In genomic region chr6:18439581-18439980, GRCh38 we compare ENCODE assay signal across 19 cellular contexts.
"Had no signal": no experiment of that assay in that cellular context is flagged by ENCODE, and none has a peak within 500 bp of the region (broad histone marks: within the 10 kb centered on the region; RNA-seq: fewer than 3 reads in every experiment).

No MANE protein-coding gene starts in this region.

- DNase-seq: activated B cell treated with CpG ODN at 0.5 μM for 24 hours; activated CD4-positive, alpha-beta T cell treated with anti-CD3 and anti-CD28 coated beads, Interleukin-2, amount 10 ng/mL, durations not matched to agents 7 days and 5 days; activated effector memory CD4-positive, alpha-beta T cell treated with anti-CD3 and anti-CD28 coated beads, Interleukin-2, amount 50 U/mL, for 16 hours; anterior cingulate cortex; brain microvascular endothelial cell; endodermal cell; erythroblast; heart right ventricle; left cardiac atrium; stimulated activated CD4-positive, alpha-beta T cell treated with anti-CD3 and anti-CD28 coated beads, Interleukin-2, amount 100 ng/mL, for 48 hours; stimulated activated naive B cell treated with anti-CD40 and anti-IgM and Interleukin-4, amounts not matched to agents 10 μg/mL and 1 μg/mL and 100 μg/mL, for 72 hours; transverse colon had no signal

- H3K4me1 ChIP-seq: parathyroid adenoma, transverse colon had no signal

- ATAC-seq: gastroesophageal sphincter, heart right ventricle, left cardiac atrium had no signal

- H3K27me3 Mint-ChIP-seq: activated B cell treated with CpG ODN at 0.5 μM for 24 hours; activated CD4-positive, alpha-beta T cell treated with anti-CD3 and anti-CD28 coated beads, Interleukin-2, amount 10 ng/mL, durations not matched to agents 7 days and 5 days; activated naive CD8-positive, alpha-beta T cell; central memory CD8-positive, alpha-beta T cell; memory B cell; naive thymus-derived CD8-positive, alpha-beta T cell; stimulated activated naive B cell treated with anti-CD40 and anti-IgM and Interleukin-4, amounts not matched to agents 10 μg/mL and 1 μg/mL and 100 μg/mL, for 72 hours had no signal

- H3K36me3 ChIP-seq: brain microvascular endothelial cell, gastroesophageal sphincter, transverse colon had no signal

- H3K9ac ChIP-seq: parathyroid adenoma had no signal

- H3K9me3 ChIP-seq: gastroesophageal sphincter, heart right ventricle, transverse colon had no signal

- H3K27ac Mint-ChIP-seq: activated B cell treated with CpG ODN at 0.5 μM for 24 hours; activated CD4-positive, alpha-beta T cell treated with anti-CD3 and anti-CD28 coated beads, Interleukin-2, amount 10 ng/mL, durations not matched to agents 7 days and 5 days; activated naive CD8-positive, alpha-beta T cell; endodermal cell; memory B cell; stimulated activated naive B cell treated with anti-CD40 and anti-IgM and Interleukin-4, amounts not matched to agents 10 μg/mL and 1 μg/mL and 100 μg/mL, for 72 hours; T-helper 2 cell treated with Interferon-gamma antibody and Interleukin-4, amounts not matched to agents 5 μg/mL and 100 μg/mL, for 36 hours had no signal

- H3K4me1 Mint-ChIP-seq: endodermal cell had no signal

- H3K27me3 ChIP-seq: brain microvascular endothelial cell, gastroesophageal sphincter, heart right ventricle, transverse colon had no signal

- H3K4me3 Mint-ChIP-seq: activated B cell treated with CpG ODN at 0.5 μM for 24 hours; activated CD4-positive, alpha-beta T cell treated with anti-CD3 and anti-CD28 coated beads, Interleukin-2, amount 10 ng/mL, durations not matched to agents 7 days and 5 days; activated naive CD8-positive, alpha-beta T cell; central memory CD8-positive, alpha-beta T cell; endodermal cell; memory B cell; naive thymus-derived CD8-positive, alpha-beta T cell; stimulated activated naive B cell treated with anti-CD40 and anti-IgM and Interleukin-4, amounts not matched to agents 10 μg/mL and 1 μg/mL and 100 μg/mL, for 72 hours; T-helper 2 cell treated with Interferon-gamma antibody and Interleukin-4, amounts not matched to agents 5 μg/mL and 100 μg/mL, for 36 hours had no signal

- H3K27ac ChIP-seq: brain microvascular endothelial cell, gastroesophageal sphincter, heart right ventricle, parathyroid adenoma, transverse colon had no signal

- H3K9me3 Mint-ChIP-seq: activated B cell treated with CpG ODN at 0.5 μM for 24 hours; activated CD4-positive, alpha-beta T cell treated with anti-CD3 and anti-CD28 coated beads, Interleukin-2, amount 10 ng/mL, durations not matched to agents 7 days and 5 days; central memory CD8-positive, alpha-beta T cell; endodermal cell; memory B cell; stimulated activated naive B cell treated with anti-CD40 and anti-IgM and Interleukin-4, amounts not matched to agents 10 μg/mL and 1 μg/mL and 100 μg/mL, for 72 hours; T-helper 2 cell treated with Interferon-gamma antibody and Interleukin-4, amounts not matched to agents 5 μg/mL and 100 μg/mL, for 36 hours had no signal

- H3K4me3 ChIP-seq: gastroesophageal sphincter, heart right ventricle, transverse colon had no signal
